Comparison of ENCODE assay signal across 8 cellular contexts in the genomic region with DNA sequence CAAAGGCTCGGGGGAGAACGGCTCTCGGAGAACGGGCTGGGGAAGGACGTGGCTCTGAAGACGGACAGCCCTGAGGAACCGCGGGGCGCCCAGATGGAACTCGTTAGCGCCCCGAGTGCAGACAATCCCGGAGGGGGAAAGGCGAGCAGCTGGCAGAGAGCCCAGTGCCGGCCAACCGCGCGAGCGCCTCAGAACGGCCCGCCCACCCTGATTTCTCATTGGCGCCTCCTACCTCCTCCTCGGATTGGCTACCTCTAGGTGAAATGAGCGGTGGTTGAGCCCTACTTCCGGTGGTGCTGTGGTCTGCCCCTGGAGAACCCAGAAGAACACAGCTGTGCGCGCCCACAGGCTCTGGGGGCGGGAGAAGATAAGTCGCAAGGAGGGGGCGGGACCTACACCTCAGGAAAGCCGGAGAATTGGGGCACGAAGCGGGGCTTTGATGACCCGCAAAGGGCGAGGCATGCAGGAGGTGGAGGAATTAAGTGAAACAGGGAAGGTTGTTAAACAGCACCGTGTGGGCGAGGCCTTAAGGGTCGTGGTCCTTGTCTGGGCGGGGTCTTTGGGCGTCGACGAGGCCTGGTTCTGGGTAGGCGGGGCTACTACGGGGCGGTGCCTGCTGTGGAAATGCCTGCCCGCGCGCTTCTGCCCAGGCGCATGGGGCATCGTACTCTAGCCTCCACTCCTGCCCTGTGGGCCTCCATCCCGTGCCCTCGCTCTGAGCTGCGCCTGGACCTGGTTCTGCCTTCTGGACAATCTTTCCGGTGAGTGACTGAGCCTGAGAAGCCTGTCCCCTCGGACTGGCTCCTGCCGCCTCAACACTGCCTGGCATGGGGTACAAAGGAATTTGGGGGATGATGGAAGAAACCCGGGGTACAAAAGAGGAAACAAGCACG. TPM values are rescaled to one million over a fixed set of nuclear protein-coding genes. Genes with fewer than 3 reads are reported as not detected.
DNase-seq lines count a peak whose midpoint lies in the region; ATAC-seq and TF ChIP-seq lines count a peak whose summit lies in the region.

TSS of gene OGG1 (plus strand) at position 290 of the 893 bp plus-strand sequence. CDS start at position 625, 335 bp downstream.

- DNase-seq in GM12864 (ENCODE audit: low read depth) (peak; percentile 97), NCI-H1417 (lab: John Stamatoyannopoulos, UW) (peak; percentile 90 to 97 (median 92)), SW 1271 (lab: John Stamatoyannopoulos, UW) (peak; percentile 99 to 100), Right ventricle myocardium superior (peak; percentile 98), tibial nerve (ENCODE audit: low spot score in 2 of 2) (peak; percentile 95 to 96)
- peak; percentile 91 for DNase-seq in activated naive CD8-positive, alpha-beta T cell treated with anti-CD3 and anti-CD28 coated beads, Interleukin-2, amount 50 U/mL, for 16 hours (ENCODE audit: low read depth, low spot score)

- H3K4me1 ChIP-seq in parathyroid adenoma (peaks cover 10% of the 10 kb centered on the region), tibial nerve (peaks cover 0 to 38% (median 24%) of the 10 kb centered on the region in 4 donors)

- TF ChIP-seq CTCF in GM12864 (IDR thresholded peaks at IDR 0.05; ENCODE audit: low read depth, low read length, missing control alignments), result no peak
- TF ChIP-seq CTCF in parathyroid adenoma (IDR thresholded peaks at IDR 0.05), result peak; percentile 44
- TF ChIP-seq CTCF in tibial nerve (IDR thresholded peaks at IDR 0.05), result peak in 1 of 5 experiments; percentile 16

- TF ChIP-seq POLR2A in tibial nerve (IDR thresholded peaks at IDR 0.05), result peak; percentile 14 to 53

- no peaks in the 10 kb centered on the region for H3K36me3 ChIP-seq in parathyroid adenoma (ENCODE audit: control insufficient read depth, insufficient read depth, low read length)
- H3K36me3 ChIP-seq in tibial nerve, result peaks cover 2 to 78% (median 7%) of the 10 kb centered on the region in 3 donors

- 0% methylated on average over 47 to 54 of the region's 58 CpGs for WGBS in tibial nerve, 2 donors

- H3K79me2 ChIP-seq in parathyroid adenoma, result no peaks in the 10 kb centered on the region

- peak within 1 kb of the TSS; percentile 96 for H3K27ac ChIP-seq in parathyroid adenoma
- peak within 1 kb of the TSS; percentile 69 to 94 (median 88) for H3K27ac ChIP-seq in tibial nerve

- H3K4me3 ChIP-seq in GM12864 (ENCODE audit: low read depth, low read length) (peak within 1 kb of the TSS; percentile 66), parathyroid adenoma (ENCODE audit: low read depth, low read length) (peak within 1 kb of the TSS; percentile 85), tibial nerve (peak within 1 kb of the TSS; percentile 56 to 74 (median 62))

- H3K4me2 ChIP-seq in parathyroid adenoma (ENCODE audit: low read length), result peak within 1 kb of the TSS; percentile 100

- ATAC-seq in HG02759 (IDR thresholded peaks at IDR 0.05; ENCODE audit: unreplicated experiment) (peak; percentile 90), Right ventricle myocardium superior (ENCODE audit: poor library complexity) (peak; percentile 97)

- H3K9me3 ChIP-seq in parathyroid adenoma (ENCODE audit: control insufficient read depth, low read length) (no peaks in the 10 kb centered on the region), tibial nerve (no peaks in the 10 kb centered on the region)

- intact Hi-C loops in Right ventricle myocardium superior (cut with DNase I), result no loop called here

- H2AFZ ChIP-seq in parathyroid adenoma, result peak within 1 kb of the TSS; percentile 100

- TF ChIP-seq EP300 in tibial nerve (IDR thresholded peaks at IDR 0.05), result peak; percentile 59 to 88

- H3K9ac ChIP-seq in parathyroid adenoma, result peak within 1 kb of the TSS; percentile 74

- H3K27me3 ChIP-seq in parathyroid adenoma (ENCODE audit: control insufficient read depth, insufficient read depth, low read length) (no peaks in the 10 kb centered on the region), tibial nerve (no peaks in the 10 kb centered on the region)

RNA-seq across cellular contexts. Expression of gene OGG1, which starts in this region (rescaled TPM):
- total RNA-seq in Right ventricle myocardium superior (8.3 TPM), tibial nerve (10 to 100 TPM; 26.8 to 54.9 (median 40.6) TPM)

Comparison
In these comparisons a context has a peak if more than half of its experiments do, and no peak if none do; other contexts are left out.
1. Peak in every context shown above with its lines: DNase-seq, ATAC-seq, H3K4me3 ChIP-seq and H3K27ac ChIP-seq.